8 cellular contexts compared by ENCODE assay signal in the genomic region with DNA sequence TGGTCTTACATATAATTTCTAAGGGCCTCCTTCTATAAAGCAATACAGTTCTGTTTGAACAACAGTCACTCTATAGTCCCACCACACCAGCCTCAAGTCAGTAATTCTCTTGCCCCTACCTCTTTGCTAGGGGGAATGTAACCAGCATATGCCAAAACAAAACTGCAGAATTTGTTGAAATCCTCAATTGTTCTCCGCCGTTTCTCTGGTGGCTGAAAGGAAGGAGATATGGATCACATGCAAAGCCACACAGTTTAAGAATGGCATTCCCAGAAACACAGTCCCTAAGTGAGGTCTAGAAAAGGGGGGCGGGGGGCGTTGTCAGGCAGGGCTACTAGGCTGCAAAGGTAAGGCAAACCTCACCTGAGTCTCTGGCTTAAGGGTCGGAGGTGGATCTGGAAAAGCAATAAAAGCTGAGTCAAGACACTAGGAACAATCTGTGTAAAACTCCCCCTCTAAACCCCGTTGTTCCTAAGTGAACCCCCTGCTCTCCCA. TPM values are rescaled to one million over a fixed set of nuclear protein-coding genes. Genes with fewer than 3 reads are reported as not detected.
DNase-seq lines count a peak whose midpoint lies in the region; ATAC-seq and TF ChIP-seq lines count a peak whose summit lies in the region.

No MANE protein-coding gene starts in this region.

- H3K27ac Mint-ChIP-seq in activated T-helper 17 cell treated with anti-CD3 and anti-CD28 coated beads, Interleukin-2, amount 50 U/mL, for 72 hours: peak overlapping the region; percentile 41

- H3K9me3 Mint-ChIP-seq in activated T-helper 17 cell treated with anti-CD3 and anti-CD28 coated beads, Interleukin-2, amount 50 U/mL, for 72 hours: no peaks in the 10 kb centered on the region

- H3K9me3 ChIP-seq in spleen: no peaks in the 10 kb centered on the region

- peaks cover 47% of the 10 kb centered on the region for H3K4me1 Mint-ChIP-seq in activated T-helper 17 cell treated with anti-CD3 and anti-CD28 coated beads, Interleukin-2, amount 50 U/mL, for 72 hours

- peaks cover 31 to 76% (median 67%) of the 10 kb centered on the region in 6 donors for H3K4me1 ChIP-seq in spleen

- peak overlapping the region; percentile 63 to 99 (median 96) for H3K27ac ChIP-seq in spleen

- peaks cover 96% of the 10 kb centered on the region for H3K36me3 Mint-ChIP-seq in activated T-helper 17 cell treated with anti-CD3 and anti-CD28 coated beads, Interleukin-2, amount 50 U/mL, for 72 hours (ENCODE audit: low read depth)

- peak overlapping the region; percentile 98 for H3K4me3 ChIP-seq in HFF-Myc (replicated peaks; ENCODE audit: low read depth, low read length)
- H3K4me3 ChIP-seq in iPS-11a (ENCODE audit: low read depth, low read length): peak overlapping the region; percentile 33
- peak overlapping the region; percentile 88 to 99 (median 96) for H3K4me3 ChIP-seq in spleen

- H3K4me3 Mint-ChIP-seq in activated T-helper 17 cell treated with anti-CD3 and anti-CD28 coated beads, Interleukin-2, amount 50 U/mL, for 72 hours: peak overlapping the region; percentile 87

- H3K36me3 ChIP-seq in spleen: peaks cover 0 to 42% (median 30%) of the 10 kb centered on the region in 6 donors

- no peak for TF ChIP-seq POLR2A in spleen (IDR thresholded peaks at IDR 0.05)

- no peak for ATAC-seq in activated T-helper 17 cell treated with anti-CD3 and anti-CD28 coated beads, Interleukin-2, amount 50 U/mL, for 72 hours (replicated peaks)
- ATAC-seq in GM18502 (IDR thresholded peaks at IDR 0.05; ENCODE audit: poor library complexity, unreplicated experiment): no peak
- no peak for ATAC-seq in GM19023 (IDR thresholded peaks at IDR 0.05; ENCODE audit: unreplicated experiment)

- H3K27me3 ChIP-seq in spleen (replicated peaks in 1 of 7): no peaks in the 10 kb centered on the region

- TF ChIP-seq CTCF in HFF-Myc (IDR thresholded peaks at IDR 0.05; ENCODE audit: low read depth, low read length, missing control alignments) (no peak), spleen (IDR thresholded peaks at IDR 0.05 in 8 of 11, conservative IDR thresholded peaks at IDR 0.05 in 3 of 11) (no peak)

- H3K27me3 Mint-ChIP-seq in activated T-helper 17 cell treated with anti-CD3 and anti-CD28 coated beads, Interleukin-2, amount 50 U/mL, for 72 hours: no peaks in the 10 kb centered on the region

- intact Hi-C loops in spleen (cut with DNase I; ENCODE audit: low total_unique reads): no loop called here

- WGBS in spleen, 5 donors: 25 to 39% (median 28%) methylated on average over 4 to 6 of the region's 6 CpGs

- DNase-seq in HFF-Myc (ENCODE audit: extremely low read depth, low read depth): no peak
- DNase-seq in spleen: no peak
- no peak for DNase-seq in NCI-H2227 (lab: John Stamatoyannopoulos, UW; ENCODE audit: unreplicated experiment)
- DNase-seq in NCI-H187 treated with DMSO at 0.1 percent for 48 hours (lab: John Stamatoyannopoulos, UW): no peak

RNA-seq across cellular contexts. Expression of a gene that starts 1.9 kb away (rescaled TPM):
- 10 to 100 TPM; 43.5 to 52.3 TPM for total RNA-seq in activated T-helper 17 cell treated with anti-CD3 and anti-CD28 coated beads, Interleukin-2, amount 50 U/mL, for 72 hours
- 10 to 100 TPM; 33.1 to 47.6 (median 38.8) TPM for total RNA-seq in spleen
- 10 to 100 TPM; 27.4 to 50.4 (median 33.2) TPM for polyA plus RNA-seq in spleen

RNA-seq across cellular contexts. Expression of a gene that starts 3.0 kb away (rescaled TPM):
- total RNA-seq in activated T-helper 17 cell treated with anti-CD3 and anti-CD28 coated beads, Interleukin-2, amount 50 U/mL, for 72 hours: 10 to 100 TPM; 49.1 to 77.5 TPM
- total RNA-seq in spleen: 10 to 100 TPM; 36.9 to 48.0 (median 39.2) TPM
- polyA plus RNA-seq in spleen: 10 to 100 TPM in 2 of 3 donors, 1 to 10 TPM in 1; 9.8 to 29.2 (median 11.7) TPM

RNA-seq across cellular contexts. Expression of a gene that starts 4.9 kb away (rescaled TPM):
- total RNA-seq in activated T-helper 17 cell treated with anti-CD3 and anti-CD28 coated beads, Interleukin-2, amount 50 U/mL, for 72 hours: 100 to 1,000 TPM; 190 to 239 TPM
- total RNA-seq in spleen: 100 to 1,000 TPM; 222 to 519 (median 438) TPM
- polyA plus RNA-seq in spleen: 100 to 1,000 TPM; 755 to 855 (median 822) TPM

RNA-seq across cellular contexts. Expression of a gene that starts 14.2 kb away (rescaled TPM):
- total RNA-seq in activated T-helper 17 cell treated with anti-CD3 and anti-CD28 coated beads, Interleukin-2, amount 50 U/mL, for 72 hours: 100 to 1,000 TPM; 152 to 209 TPM
- total RNA-seq in spleen: 100 to 1,000 TPM in 4 of 7 donors, 10 to 100 TPM in 3; 83.1 to 133 (median 119) TPM
- polyA plus RNA-seq in spleen: 100 to 1,000 TPM in 1 of 3 donors, 10 to 100 TPM in 2; 69.3 to 104 (median 86.1) TPM

RNA-seq across cellular contexts. Expression of a gene that starts 14.7 kb away (rescaled TPM):
- total RNA-seq in activated T-helper 17 cell treated with anti-CD3 and anti-CD28 coated beads, Interleukin-2, amount 50 U/mL, for 72 hours: 10 to 100 TPM; 43.7 to 72.0 TPM
- total RNA-seq in spleen: 10 to 100 TPM; 22.1 to 40.3 (median 36.3) TPM
- 10 to 100 TPM; 36.2 to 40.2 (median 37.2) TPM for polyA plus RNA-seq in spleen

Comparison
In these comparisons a context has a peak if more than half of its experiments do, and no peak if none do; other contexts are left out.
1. H3K4me3 ChIP-seq: peak in every context shown above with its lines; median percentile 98 in HFF-Myc; 96 in spleen; 33 in iPS-11a.